ENCODE assay signal across 13 cellular contexts in the genomic region with DNA sequence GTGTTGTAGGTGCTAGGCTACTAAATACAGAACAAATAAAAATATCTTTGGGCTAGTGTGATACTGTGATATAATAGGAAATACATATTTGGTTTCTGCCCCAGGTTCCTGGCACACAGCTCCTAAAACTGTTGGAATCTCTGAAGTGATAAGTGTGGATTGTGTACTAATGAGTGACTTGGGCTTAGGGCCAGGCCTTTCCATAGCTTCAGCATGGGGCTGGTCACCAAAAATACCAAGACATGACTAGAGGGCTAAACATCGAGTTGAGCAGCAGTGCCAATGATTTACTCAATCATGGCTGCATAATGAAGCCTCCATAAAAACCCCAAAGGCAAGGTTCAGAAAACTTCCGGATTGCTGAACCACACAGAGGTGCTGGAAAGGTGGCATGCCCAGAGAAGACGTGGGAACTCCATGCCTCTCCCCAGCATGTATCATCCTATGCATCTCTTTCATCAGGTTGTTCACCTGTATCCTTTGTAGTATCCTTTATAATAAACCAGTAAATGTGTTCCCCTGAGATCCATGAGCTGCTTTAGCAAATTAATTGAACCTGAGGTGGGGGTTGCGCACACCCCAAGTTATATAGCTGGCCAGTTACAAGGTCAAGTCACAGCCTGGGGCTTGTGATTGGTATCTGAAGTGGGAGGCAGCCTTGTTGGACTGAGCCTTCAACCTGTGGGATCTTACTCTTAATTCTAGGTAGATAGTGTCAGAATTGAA. TPM values are rescaled to one million over a fixed set of nuclear protein-coding genes. Genes with fewer than 3 reads are reported as not detected.
A peak's percentile ranks its signal among the peaks of the same experiment; 100 is the strongest.
DNase-seq lines count a peak whose midpoint lies in the region; ATAC-seq, FAIRE-seq and TF ChIP-seq lines count a peak whose summit lies in the region.
"Had no signal": no experiment of that assay in that cellular context is flagged by ENCODE, and none has a peak within 500 bp of the region (broad histone marks: within the 10 kb centered on the region; RNA-seq: fewer than 3 reads in every experiment).

No MANE protein-coding gene starts in this region.

- peaks cover 21% of the 10 kb centered on the region for H3K36me3 Mint-ChIP-seq in progenitor cell of endocrine pancreas (ENCODE audit: insufficient read depth)

- H3K27me3 Mint-ChIP-seq in progenitor cell of endocrine pancreas, result no peaks in the 10 kb centered on the region
- H3K27me3 Mint-ChIP-seq: stimulated activated naive CD8-positive, alpha-beta T cell treated with anti-CD3 and anti-CD28 coated beads, Interleukin-15, Interleukin-2, amounts not matched to agents 100 ng/mL and 50 ng/mL, for 24 hours had no signal

- TF ChIP-seq CTCF in body of pancreas (IDR thresholded peaks at IDR 0.05) (no peak), progenitor cell of endocrine pancreas (IDR thresholded peaks at IDR 0.05; ENCODE audit: unreplicated experiment) (no peak), WERI-Rb-1 (IDR thresholded peaks at IDR 0.05; ENCODE audit: low read depth, low read length) (no peak)

- H2AK5ac ChIP-seq in neuronal stem cell (ENCODE audit: low read depth, low read length), result no peak overlapping the region

- H3K79me1 ChIP-seq in neuronal stem cell (ENCODE audit: low read depth, low read length), result peaks cover 2% of the 10 kb centered on the region

- WGBS in body of pancreas, 2 donors, result 36 to 44% methylated on average over 3 to 4 of the region's 4 CpGs
- WGBS in neuronal stem cell (ENCODE audit: extremely low coverage in 2 of 2, insufficient read length in 2 of 2, insufficient replicate concordance in 1 of 2), 2 donors, result no CpG with 5 or more reads among the region's 4 CpGs

- H3K4me2 ChIP-seq in neuronal stem cell (ENCODE audit: insufficient read depth, low read length, poor library complexity, severe bottlenecking), result no peak overlapping the region

- peak overlapping the region; percentile 33 for H3K27ac Mint-ChIP-seq in progenitor cell of endocrine pancreas
- H3K27ac Mint-ChIP-seq: stimulated activated naive CD8-positive, alpha-beta T cell treated with anti-CD3 and anti-CD28 coated beads, Interleukin-15, Interleukin-2, amounts not matched to agents 100 ng/mL and 50 ng/mL, for 24 hours had no signal

- ATAC-seq in body of pancreas (peak; percentile 75), Right ventricle myocardium superior (ENCODE audit: poor library complexity) (peak; percentile 93), GM18870 (IDR thresholded peaks at IDR 0.05; ENCODE audit: unreplicated experiment) (no peak)

- H3K9me3 Mint-ChIP-seq in progenitor cell of endocrine pancreas (ENCODE audit: low read depth), result no peaks in the 10 kb centered on the region
- H3K9me3 Mint-ChIP-seq: immature natural killer cell; stimulated activated naive CD8-positive, alpha-beta T cell treated with anti-CD3 and anti-CD28 coated beads, Interleukin-15, Interleukin-2, amounts not matched to agents 100 ng/mL and 50 ng/mL, for 24 hours had no signal

- no peak overlapping the region for H3K4me3 Mint-ChIP-seq in progenitor cell of endocrine pancreas (ENCODE audit: low read depth)
- H3K4me3 Mint-ChIP-seq: immature natural killer cell; stimulated activated naive CD8-positive, alpha-beta T cell treated with anti-CD3 and anti-CD28 coated beads, Interleukin-15, Interleukin-2, amounts not matched to agents 100 ng/mL and 50 ng/mL, for 24 hours had no signal

- intact Hi-C loops in body of pancreas (cut with DNase I), result no loop called here
- intact Hi-C loops in Right ventricle myocardium superior (cut with DNase I), result no loop called here

- no peak overlapping the region for H2BK120ac ChIP-seq in neuronal stem cell (ENCODE audit: low read depth, low read length)

- no peak overlapping the region for H3K4ac ChIP-seq in neuronal stem cell (ENCODE audit: low read length)

- H3K4me3 ChIP-seq in body of pancreas, result no peak overlapping the region
- no peak overlapping the region for H3K4me3 ChIP-seq in SJCRH30
- no peak overlapping the region for H3K4me3 ChIP-seq in neuronal stem cell (ENCODE audit: low read length in 2 of 2)
- H3K4me3 ChIP-seq in WERI-Rb-1 (ENCODE audit: low read depth, low read length), result no peak overlapping the region
- H3K4me3 ChIP-seq: colonic mucosa had no signal

- H3K9ac ChIP-seq in neuronal stem cell (ENCODE audit: low read depth, low read length, poor library complexity), result no peak overlapping the region

- H3K27me3 ChIP-seq in body of pancreas (no peaks in the 10 kb centered on the region), SJCRH30 (0 out of 2 replicates have a peak, but pooled peaks cover 2% of the 10 kb centered on the region), neuronal stem cell (ENCODE audit: control insufficient read depth in 3 of 3, insufficient read depth in 3 of 3, low read depth in 1 of 3, low read length in 3 of 3) (no peaks in the 10 kb centered on the region), WERI-Rb-1 (ENCODE audit: insufficient read depth, low read depth, severe bottlenecking) (no peaks in the 10 kb centered on the region)
- H3K27me3 ChIP-seq: colonic mucosa had no signal

- H3K18ac ChIP-seq in neuronal stem cell (ENCODE audit: low read length), result no peak overlapping the region

- no peak overlapping the region for H4K8ac ChIP-seq in neuronal stem cell (ENCODE audit: low read depth, low read length)

- no peak for DNase-seq in H54 (ENCODE audit: insufficient read length, low spot score)
- peak; percentile 47 to 69 (median 56) for DNase-seq in body of pancreas
- DNase-seq in Right ventricle myocardium superior, result no peak
- no peak for DNase-seq in progenitor cell of endocrine pancreas (ENCODE audit: low spot score, unreplicated experiment)
- DNase-seq in SJCRH30, result no peak
- no peak for DNase-seq in neuronal stem cell (ENCODE audit: low spot score)
- DNase-seq in WERI-Rb-1, result no peak
- DNase-seq: C1 segment of cervical spinal cord, colonic mucosa, immature natural killer cell, NCI-H187 had no signal

- H3K4me1 ChIP-seq in body of pancreas (peaks cover 41% of the 10 kb centered on the region), SJCRH30 (no peaks in the 10 kb centered on the region), neuronal stem cell (ENCODE audit: control insufficient read depth in 2 of 2, insufficient read depth in 1 of 2, low read depth in 1 of 2, low read length in 2 of 2) (no peaks in the 10 kb centered on the region)
- H3K4me1 ChIP-seq: colonic mucosa had no signal

- H3K36me3 ChIP-seq in body of pancreas (replicated peaks in 1 of 2; ENCODE audit: insufficient read depth in 1 of 2, low read depth in 2 of 2), result no peaks in the 10 kb centered on the region
- peaks cover 18% of the 10 kb centered on the region for H3K36me3 ChIP-seq in SJCRH30
- peaks cover 2 to 40% of the 10 kb centered on the region in 2 donors for H3K36me3 ChIP-seq in neuronal stem cell (replicated peaks in 1 of 2; ENCODE audit: control insufficient read depth in 2 of 2, insufficient read depth in 2 of 2, low read length in 2 of 2)
- no peaks in the 10 kb centered on the region; the same call in none of the 2 replicates for H3K36me3 ChIP-seq in WERI-Rb-1
- H3K36me3 ChIP-seq: colonic mucosa had no signal

- peaks cover 26% of the 10 kb centered on the region for H3K4me1 Mint-ChIP-seq in progenitor cell of endocrine pancreas (ENCODE audit: low read depth)

- FAIRE-seq in H54 (lab: Jason Lieb, UNC), result peak; percentile 27

- H4K91ac ChIP-seq in neuronal stem cell (ENCODE audit: low read depth, low read length, poor library complexity), result no peak overlapping the region

- no peak overlapping the region for H3K14ac ChIP-seq in neuronal stem cell (ENCODE audit: low read length)

- H2BK15ac ChIP-seq in neuronal stem cell (ENCODE audit: low read length), result no peak overlapping the region

- no peak overlapping the region for H2BK5ac ChIP-seq in neuronal stem cell (ENCODE audit: low read length)

- H3K9me3 ChIP-seq in body of pancreas (no peaks in the 10 kb centered on the region), SJCRH30 (replicated peaks) (no peaks in the 10 kb centered on the region), neuronal stem cell (replicated peaks in 1 of 2; ENCODE audit: control insufficient read depth in 2 of 2, insufficient read depth in 1 of 2, low read depth in 1 of 2, low read length in 2 of 2) (peaks cover 0 to 9% of the 10 kb centered on the region in 2 donors), WERI-Rb-1 (ENCODE audit: severe bottlenecking) (no peaks in the 10 kb centered on the region)
- H3K9me3 ChIP-seq: colonic mucosa had no signal

- H3K27ac ChIP-seq in body of pancreas (peak overlapping the region; percentile 2 to 62 (median 11)), SJCRH30 (no peak overlapping the region), neuronal stem cell (replicated peaks; ENCODE audit: low read length) (no peak overlapping the region), WERI-Rb-1 (no peak overlapping the region)
- H3K27ac ChIP-seq: colonic mucosa had no signal

- H2BK12ac ChIP-seq in neuronal stem cell (ENCODE audit: low read length), result no peak overlapping the region

- no peak for TF ChIP-seq POLR2A in H54 (IDR thresholded peaks at IDR 0.05; ENCODE audit: low read depth, low read length)
- TF ChIP-seq POLR2A in body of pancreas (IDR thresholded peaks at IDR 0.05), result no peak

- no peak overlapping the region for H3K23ac ChIP-seq in neuronal stem cell (ENCODE audit: low read depth, low read length, poor library complexity)

- no peak overlapping the region for H2AFZ ChIP-seq in neuronal stem cell (ENCODE audit: low read length)

RNA-seq across cellular contexts. Expression of gene ZMYM4, which starts 51.6 kb away (rescaled TPM):
- total RNA-seq in body of pancreas (10 to 100 TPM; 15.2 to 33.2 TPM), Right ventricle myocardium superior (31.2 TPM), progenitor cell of endocrine pancreas (95.8 and 103 TPM in 2 replicates)
- total RNA-seq in SJCRH30 (2014; rRNA removed; shearing (Covaris generic)), result 57.0 and 61.6 TPM in 2 replicates
- 36.1 TPM for polyA plus RNA-seq in neuronal stem cell (2013, experiment 1 of 2)
- 37.8 TPM for polyA plus RNA-seq in neuronal stem cell (2013, experiment 2 of 2)

Comparison
In these comparisons a context has a peak if more than half of its experiments do, and no peak if none do; other contexts are left out.
1. DNase-seq: peak in body of pancreas (4 of 4); none in H54 (single experiment), Right ventricle myocardium superior (single experiment), progenitor cell of endocrine pancreas (single experiment), SJCRH30 (0 of 2), neuronal stem cell (single experiment) and WERI-Rb-1 (single experiment).
2. H3K27ac ChIP-seq: peak in body of pancreas (4 of 4); none in SJCRH30 (single experiment), neuronal stem cell (single experiment) and WERI-Rb-1 (single experiment).